ENCODE assay signal across 1 cellular context in the genomic region with DNA sequence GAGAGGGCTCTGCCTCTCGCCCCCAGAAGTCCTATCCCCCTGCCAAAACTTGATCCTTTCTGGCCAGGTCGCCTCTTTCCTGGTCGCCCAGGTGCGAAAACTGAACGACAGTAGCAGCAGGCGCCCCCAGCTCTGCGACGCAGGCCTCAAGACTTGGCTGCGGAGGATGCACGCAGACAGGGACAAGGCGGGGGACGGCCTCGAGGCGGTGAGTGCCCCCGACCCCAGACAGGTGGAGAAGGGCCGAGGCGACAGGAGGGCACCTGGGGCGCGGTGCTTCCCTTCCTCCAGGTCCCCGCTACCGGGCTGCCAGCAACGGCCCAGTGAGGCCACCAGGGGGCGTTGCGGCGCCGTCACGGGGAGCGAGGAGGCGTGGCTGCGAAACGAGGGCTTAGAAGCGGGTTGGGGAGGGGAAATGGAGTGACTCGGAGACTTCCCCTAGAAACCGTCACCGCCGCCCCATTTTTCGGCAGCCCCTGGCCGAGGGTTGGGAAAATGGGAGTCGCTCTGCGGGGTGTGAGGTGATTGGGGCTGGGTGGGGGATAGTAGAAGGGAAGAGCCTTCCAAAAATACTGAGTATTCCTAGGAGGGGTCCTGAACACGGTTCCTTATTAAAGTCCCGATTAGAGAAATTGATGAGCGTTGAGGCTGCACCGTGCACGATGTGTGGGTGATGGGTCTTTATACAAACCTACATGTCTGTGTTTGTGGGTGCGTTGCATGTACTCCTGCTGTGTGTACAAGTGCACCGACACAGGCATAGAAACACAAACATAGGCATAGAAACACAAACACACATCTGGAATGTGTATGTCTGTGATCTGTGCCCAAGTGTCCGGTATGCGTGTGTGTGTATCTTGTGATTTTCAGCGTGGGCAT.
TF ChIP-seq lines count a peak whose summit lies in the region.

No MANE protein-coding gene starts in this region.

TF ChIP-seq in HepG2, 621 proteins besides CTCF, POLR2A, EP300 and RAD21 (continued from another document and continues in another):
- TF ChIP-seq ZNF557 (CRISPR knock-in tag; IDR thresholded peaks at IDR 0.05) = no peak
- TF ChIP-seq ZNF616 (CRISPR knock-in tag; IDR thresholded peaks at IDR 0.05; ENCODE audit: low read depth) = peak; percentile 88
- no peak for TF ChIP-seq YEATS4 (CRISPR knock-in tag; IDR thresholded peaks at IDR 0.05; ENCODE audit: borderline replicate concordance)
- no peak for TF ChIP-seq HNRNPH1 (optimal IDR thresholded peaks at IDR 0.05; ENCODE audit: low read depth, low read length)
- peak; percentile 58; the same call in 1 of the 2 replicates for TF ChIP-seq YEATS2 (CRISPR knock-in tag; IDR thresholded peaks at IDR 0.05; ENCODE audit: borderline replicate concordance)
- TF ChIP-seq, protein P1, sequence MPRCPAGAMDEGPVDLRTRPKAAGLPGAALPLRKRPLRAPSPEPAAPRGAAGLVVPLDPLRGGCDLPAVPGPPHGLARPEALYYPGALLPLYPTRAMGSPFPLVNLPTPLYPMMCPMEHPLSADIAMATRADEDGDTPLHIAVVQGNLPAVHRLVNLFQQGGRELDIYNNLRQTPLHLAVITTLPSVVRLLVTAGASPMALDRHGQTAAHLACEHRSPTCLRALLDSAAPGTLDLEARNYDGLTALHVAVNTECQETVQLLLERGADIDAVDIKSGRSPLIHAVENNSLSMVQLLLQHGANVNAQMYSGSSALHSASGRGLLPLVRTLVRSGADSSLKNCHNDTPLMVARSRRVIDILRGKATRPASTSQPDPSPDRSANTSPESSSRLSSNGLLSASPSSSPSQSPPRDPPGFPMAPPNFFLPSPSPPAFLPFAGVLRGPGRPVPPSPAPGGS (CRISPR knock-in tag; IDR thresholded peaks at IDR 0.05) = no peak
- TF ChIP-seq ZKSCAN1 (IDR thresholded peaks at IDR 0.05; ENCODE audit: low read length) = no peak
- TF ChIP-seq, protein P2, sequence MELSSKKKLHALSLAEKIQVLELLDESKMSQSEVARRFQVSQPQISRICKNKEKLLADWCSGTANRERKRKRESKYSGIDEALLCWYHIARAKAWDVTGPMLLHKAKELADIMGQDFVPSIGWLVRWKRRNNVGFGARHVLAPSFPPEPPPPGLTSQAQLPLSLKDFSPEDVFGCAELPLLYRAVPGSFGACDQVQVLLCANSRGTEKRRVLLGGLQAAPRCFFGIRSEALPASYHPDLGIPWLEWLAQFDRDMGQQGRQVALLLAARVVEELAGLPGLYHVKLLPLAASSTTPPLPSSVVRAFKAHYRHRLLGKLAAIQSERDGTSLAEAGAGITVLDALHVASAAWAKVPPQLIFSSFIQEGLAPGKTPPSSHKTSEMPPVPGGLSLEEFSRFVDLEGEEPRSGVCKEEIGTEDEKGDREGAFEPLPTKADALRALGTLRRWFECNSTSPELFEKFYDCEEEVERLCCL (CRISPR knock-in tag; IDR thresholded peaks at IDR 0.05; ENCODE audit: borderline replicate concordance) = no peak
- TF ChIP-seq, protein P3, sequence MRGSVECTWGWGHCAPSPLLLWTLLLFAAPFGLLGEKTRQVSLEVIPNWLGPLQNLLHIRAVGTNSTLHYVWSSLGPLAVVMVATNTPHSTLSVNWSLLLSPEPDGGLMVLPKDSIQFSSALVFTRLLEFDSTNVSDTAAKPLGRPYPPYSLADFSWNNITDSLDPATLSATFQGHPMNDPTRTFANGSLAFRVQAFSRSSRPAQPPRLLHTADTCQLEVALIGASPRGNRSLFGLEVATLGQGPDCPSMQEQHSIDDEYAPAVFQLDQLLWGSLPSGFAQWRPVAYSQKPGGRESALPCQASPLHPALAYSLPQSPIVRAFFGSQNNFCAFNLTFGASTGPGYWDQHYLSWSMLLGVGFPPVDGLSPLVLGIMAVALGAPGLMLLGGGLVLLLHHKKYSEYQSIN (CRISPR knock-in tag; IDR thresholded peaks at IDR 0.05; ENCODE audit: borderline replicate concordance) = no peak
- TF ChIP-seq FOXA1 (IDR thresholded peaks at IDR 0.05) = no peak
- peak; percentile 23; the same call in 1 of the 2 replicates for TF ChIP-seq FOXA1 (CRISPR knock-in tag; IDR thresholded peaks at IDR 0.05)
- TF ChIP-seq TARDBP (CRISPR knock-in tag; IDR thresholded peaks at IDR 0.05) = peak; percentile 82; the same call in 1 of the 2 replicates
- no peak for TF ChIP-seq ZFP1 (CRISPR knock-in tag; IDR thresholded peaks at IDR 0.05)
- peak; percentile 37; the same call in 1 of the 2 replicates for TF ChIP-seq NCOA2 (CRISPR knock-in tag; IDR thresholded peaks at IDR 0.05)
- no peak for TF ChIP-seq ZNF326 (CRISPR knock-in tag; IDR thresholded peaks at IDR 0.05; ENCODE audit: borderline replicate concordance)
- TF ChIP-seq ZNF552 (CRISPR knock-in tag; IDR thresholded peaks at IDR 0.05; ENCODE audit: borderline replicate concordance) = no peak; the same call in 1 of the 2 replicates
- TF ChIP-seq, protein P4, sequence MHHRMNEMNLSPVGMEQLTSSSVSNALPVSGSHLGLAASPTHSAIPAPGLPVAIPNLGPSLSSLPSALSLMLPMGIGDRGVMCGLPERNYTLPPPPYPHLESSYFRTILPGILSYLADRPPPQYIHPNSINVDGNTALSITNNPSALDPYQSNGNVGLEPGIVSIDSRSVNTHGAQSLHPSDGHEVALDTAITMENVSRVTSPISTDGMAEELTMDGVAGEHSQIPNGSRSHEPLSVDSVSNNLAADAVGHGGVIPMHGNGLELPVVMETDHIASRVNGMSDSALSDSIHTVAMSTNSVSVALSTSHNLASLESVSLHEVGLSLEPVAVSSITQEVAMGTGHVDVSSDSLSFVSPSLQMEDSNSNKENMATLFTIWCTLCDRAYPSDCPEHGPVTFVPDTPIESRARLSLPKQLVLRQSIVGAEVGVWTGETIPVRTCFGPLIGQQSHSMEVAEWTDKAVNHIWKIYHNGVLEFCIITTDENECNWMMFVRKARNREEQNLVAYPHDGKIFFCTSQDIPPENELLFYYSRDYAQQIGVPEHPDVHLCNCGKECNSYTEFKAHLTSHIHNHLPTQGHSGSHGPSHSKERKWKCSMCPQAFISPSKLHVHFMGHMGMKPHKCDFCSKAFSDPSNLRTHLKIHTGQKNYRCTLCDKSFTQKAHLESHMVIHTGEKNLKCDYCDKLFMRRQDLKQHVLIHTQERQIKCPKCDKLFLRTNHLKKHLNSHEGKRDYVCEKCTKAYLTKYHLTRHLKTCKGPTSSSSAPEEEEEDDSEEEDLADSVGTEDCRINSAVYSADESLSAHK (CRISPR knock-in tag; IDR thresholded peaks at IDR 0.05; ENCODE audit: borderline replicate concordance) = 0 out of 2 replicates have a peak, but pooled peaks have one; percentile 85
- no peak for TF ChIP-seq ZSCAN20 (CRISPR knock-in tag; IDR thresholded peaks at IDR 0.05; ENCODE audit: borderline replicate concordance)
- no peak for TF ChIP-seq FOXM1 (CRISPR knock-in tag; IDR thresholded peaks at IDR 0.05)
- TF ChIP-seq ZNF251 (CRISPR knock-in tag; IDR thresholded peaks at IDR 0.05) = 0 out of 2 replicates have a peak, but pooled peaks have one; percentile 80
- TF ChIP-seq, protein P5, sequence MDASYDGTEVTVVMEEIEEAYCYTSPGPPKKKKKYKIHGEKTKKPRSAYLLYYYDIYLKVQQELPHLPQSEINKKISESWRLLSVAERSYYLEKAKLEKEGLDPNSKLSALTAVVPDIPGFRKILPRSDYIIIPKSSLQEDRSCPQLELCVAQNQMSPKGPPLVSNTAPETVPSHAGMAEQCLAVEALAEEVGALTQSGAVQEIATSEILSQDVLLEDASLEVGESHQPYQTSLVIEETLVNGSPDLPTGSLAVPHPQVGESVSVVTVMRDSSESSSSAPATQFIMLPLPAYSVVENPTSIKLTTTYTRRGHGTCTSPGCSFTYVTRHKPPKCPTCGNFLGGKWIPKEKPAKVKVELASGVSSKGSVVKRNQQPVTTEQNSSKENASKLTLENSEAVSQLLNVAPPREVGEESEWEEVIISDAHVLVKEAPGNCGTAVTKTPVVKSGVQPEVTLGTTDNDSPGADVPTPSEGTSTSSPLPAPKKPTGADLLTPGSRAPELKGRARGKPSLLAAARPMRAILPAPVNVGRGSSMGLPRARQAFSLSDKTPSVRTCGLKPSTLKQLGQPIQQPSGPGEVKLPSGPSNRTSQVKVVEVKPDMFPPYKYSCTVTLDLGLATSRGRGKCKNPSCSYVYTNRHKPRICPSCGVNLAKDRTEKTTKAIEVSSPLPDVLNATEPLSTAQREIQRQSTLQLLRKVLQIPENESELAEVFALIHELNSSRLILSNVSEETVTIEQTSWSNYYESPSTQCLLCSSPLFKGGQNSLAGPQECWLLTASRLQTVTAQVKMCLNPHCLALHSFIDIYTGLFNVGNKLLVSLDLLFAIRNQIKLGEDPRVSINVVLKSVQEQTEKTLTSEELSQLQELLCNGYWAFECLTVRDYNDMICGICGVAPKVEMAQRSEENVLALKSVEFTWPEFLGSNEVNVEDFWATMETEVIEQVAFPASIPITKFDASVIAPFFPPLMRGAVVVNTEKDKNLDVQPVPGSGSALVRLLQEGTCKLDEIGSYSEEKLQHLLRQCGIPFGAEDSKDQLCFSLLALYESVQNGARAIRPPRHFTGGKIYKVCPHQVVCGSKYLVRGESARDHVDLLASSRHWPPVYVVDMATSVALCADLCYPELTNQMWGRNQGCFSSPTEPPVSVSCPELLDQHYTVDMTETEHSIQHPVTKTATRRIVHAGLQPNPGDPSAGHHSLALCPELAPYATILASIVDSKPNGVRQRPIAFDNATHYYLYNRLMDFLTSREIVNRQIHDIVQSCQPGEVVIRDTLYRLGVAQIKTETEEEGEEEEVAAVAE (CRISPR knock-in tag; IDR thresholded peaks at IDR 0.05; ENCODE audit: borderline replicate concordance) = 0 out of 2 replicates have a peak, but pooled peaks have one; percentile 66
- TF ChIP-seq HIVEP1 (CRISPR knock-in tag; IDR thresholded peaks at IDR 0.05) = peak; percentile 52; the same call in 1 of the 2 replicates
- no peak for TF ChIP-seq TAF15 (IDR thresholded peaks at IDR 0.05; ENCODE audit: low read depth, low read length, poor library complexity, severe bottlenecking)
- TF ChIP-seq NONO (IDR thresholded peaks at IDR 0.05) = no peak
- peak; percentile 81 for TF ChIP-seq NONO (CRISPR knock-in tag; conservative IDR thresholded peaks at IDR 0.05)
- no peak for TF ChIP-seq CEBPB (IDR thresholded peaks at IDR 0.05; ENCODE audit: borderline replicate concordance, low read depth, low read length)
- TF ChIP-seq RELA (CRISPR knock-in tag; IDR thresholded peaks at IDR 0.05) = peak; percentile 30; the same call in 1 of the 2 replicates
- TF ChIP-seq, protein P6, sequence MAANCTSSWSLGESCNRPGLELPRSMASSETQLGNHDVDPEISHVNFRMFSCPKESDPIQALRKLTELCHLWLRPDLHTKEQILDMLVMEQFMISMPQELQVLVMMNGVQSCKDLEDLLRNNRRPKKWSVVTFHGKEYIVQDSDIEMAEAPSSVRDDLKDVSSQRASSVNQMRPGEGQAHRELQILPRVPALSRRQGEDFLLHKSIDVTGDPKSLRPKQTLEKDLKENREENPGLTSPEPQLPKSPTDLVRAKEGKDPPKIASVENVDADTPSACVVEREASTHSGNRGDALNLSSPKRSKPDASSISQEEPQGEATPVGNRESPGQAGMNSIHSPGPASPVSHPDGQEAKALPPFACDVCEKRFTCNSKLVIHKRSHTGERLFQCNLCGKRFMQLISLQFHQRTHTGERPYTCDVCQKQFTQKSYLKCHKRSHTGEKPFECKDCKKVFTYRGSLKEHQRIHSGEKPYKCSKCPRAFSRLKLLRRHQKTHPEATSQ (CRISPR knock-in tag; IDR thresholded peaks at IDR 0.05; ENCODE audit: borderline replicate concordance) = no peak
- TF ChIP-seq SKI (IDR thresholded peaks at IDR 0.05; ENCODE audit: partially characterized antibody) = peak; percentile 11
- TF ChIP-seq ZNF782 (CRISPR knock-in tag; IDR thresholded peaks at IDR 0.05; ENCODE audit: borderline replicate concordance) = peak; percentile 95; the same call in 1 of the 2 replicates
- TF ChIP-seq ZNF737 (CRISPR knock-in tag; IDR thresholded peaks at IDR 0.05; ENCODE audit: borderline replicate concordance) = no peak
- TF ChIP-seq, protein P7, sequence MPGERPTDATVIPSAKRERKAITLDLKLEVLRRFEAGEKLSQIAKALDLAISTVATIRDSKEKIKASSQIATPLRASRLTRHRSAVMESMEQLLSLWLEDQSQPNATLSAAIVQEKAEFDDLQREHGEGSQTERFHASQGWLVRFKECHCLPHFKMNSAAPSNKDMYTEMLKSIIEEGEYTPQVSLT (CRISPR knock-in tag; IDR thresholded peaks at IDR 0.05; ENCODE audit: borderline replicate concordance, low read depth) = no peak
- peak; percentile 74; the same call in 1 of the 2 replicates for TF ChIP-seq ZNF598 (CRISPR knock-in tag; IDR thresholded peaks at IDR 0.05; ENCODE audit: borderline replicate concordance)
